Comparison of ENCODE assay signal across 35 cellular contexts in genomic region chr6:33714385-33715040, GRCh38. TPM values are rescaled to one million over a fixed set of nuclear protein-coding genes. Genes with fewer than 3 reads are reported as not detected.
DNase-seq lines count a peak whose midpoint lies in the region; ATAC-seq, FAIRE-seq and TF ChIP-seq lines count a peak whose summit lies in the region.
"Had no signal": no experiment of that assay in that cellular context is flagged by ENCODE, and none has a peak within 500 bp of the region (broad histone marks: within the 10 kb centered on the region; RNA-seq: fewer than 3 reads in every experiment).

No MANE protein-coding gene starts in this region.

- no peak for ATAC-seq in GM19328 (IDR thresholded peaks at IDR 0.05; ENCODE audit: unreplicated experiment)
- ATAC-seq: activated CD8-positive, alpha-beta T cell treated with anti-CD3 and anti-CD28 coated beads for 36 hours; foreskin keratinocyte; heart right ventricle; naive thymus-derived CD8-positive, alpha-beta T cell; stimulated activated effector memory CD8-positive, alpha-beta T cell treated with anti-CD3 and anti-CD28 coated beads, Interleukin-12 subunit alpha, Interleukin-12 subunit beta, amount 100 ng/mL, for 72 hours had no signal

- H3K9ac ChIP-seq in kidney (ENCODE audit: low read length in 2 of 2), result no peak overlapping the region

- no peak for TF ChIP-seq POLR2A in GM12891 (IDR thresholded peaks at IDR 0.05; ENCODE audit: low read depth, low read length)

- FAIRE-seq in kidney (lab: Jason Lieb, UNC), result no peak
- FAIRE-seq in GM12891 (lab: Jason Lieb, UNC), result no peak
- FAIRE-seq: A204.1 had no signal

- intact Hi-C loops in kidney (cut with DNase I), result no loop called here

- peaks cover 0 to 3% of the 10 kb centered on the region in 2 donors for H3K36me3 ChIP-seq in kidney (ENCODE audit: control insufficient read depth in 1 of 2, insufficient read depth in 2 of 2, low read length in 2 of 2)
- H3K36me3 ChIP-seq: Peyer's patch, transverse colon had no signal

- no peak overlapping the region for H3K4me3 ChIP-seq in kidney (ENCODE audit: low read length in 2 of 2)
- H3K4me3 ChIP-seq: esophagus squamous epithelium, HAP-1, heart right ventricle, lung, Peyer's patch, transverse colon had no signal

- H3K27ac ChIP-seq in kidney (ENCODE audit: low read depth in 2 of 2, low read length in 2 of 2), result no peak overlapping the region
- H3K27ac ChIP-seq: foreskin keratinocyte, heart right ventricle, Peyer's patch, transverse colon had no signal

- no peak for TF ChIP-seq CTCF in kidney (IDR thresholded peaks at IDR 0.05; ENCODE audit: borderline replicate concordance, extremely low read depth, insufficient read depth)

- DNase-seq in NCI-H1092 treated with DMSO at 0.1 percent for 48 hours (lab: John Stamatoyannopoulos, UW), result peak; percentile 23
- no peak for DNase-seq in NCI-H1092 (lab: John Stamatoyannopoulos, UW)
- peak; percentile 35 for DNase-seq in NCI-H2196 (lab: John Stamatoyannopoulos, UW; ENCODE audit: unreplicated experiment)
- peak; percentile 18 for DNase-seq in kidney
- no peak for DNase-seq in globus pallidus (ENCODE audit: low spot score)
- no peak for DNase-seq in stimulated activated CD4-positive, alpha-beta T cell treated with anti-CD3 and anti-CD28 coated beads, Interleukin-4, amount 100 ng/mL, for 1 hour
- DNase-seq in GM12891 (ENCODE audit: insufficient read length, low spot score), result no peak
- DNase-seq: activated CD8-positive, alpha-beta memory T cell treated with anti-CD3 and anti-CD28 coated beads, Interleukin-2, amount 50 U/mL, for 48 hours; activated CD8-positive, alpha-beta T cell treated with anti-CD3 and anti-CD28 coated beads for 36 hours; amniotic stem cell; CD4-positive, alpha-beta memory T cell; cerebellar nuclear complex; esophagus squamous epithelium; foreskin keratinocyte; heart right ventricle; naive thymus-derived CD8-positive, alpha-beta T cell; NCI-H1105; NCI-H187; NCI-H2171 treated with DMSO at 0.1 percent for 48 hours; NCI-H526 treated with DMSO at 0.1 percent for 48 hours; nucleus accumbens; SHP77 treated with DMSO at 0.1 percent for 48 hours; stimulated activated CD4-positive, alpha-beta T cell treated with anti-CD3 and anti-CD28 coated beads, Interleukin-15, amount 100 ng/mL, for 24 hours; transverse colon had no signal

- peaks cover 14 to 25% of the 10 kb centered on the region in 2 donors for H3K4me1 ChIP-seq in kidney (ENCODE audit: control insufficient read depth in 1 of 2, insufficient read depth in 1 of 2, low read depth in 1 of 2, low read length in 2 of 2)

- H3K9me3 ChIP-seq in kidney (ENCODE audit: control insufficient read depth in 1 of 2, low read length in 2 of 2), result no peaks in the 10 kb centered on the region
- H3K9me3 ChIP-seq: esophagus squamous epithelium, HAP-1, heart right ventricle, Peyer's patch, transverse colon had no signal

TF ChIP-seq in GM12891, 5 proteins besides CTCF, POLR2A, EP300 and RAD21:
- TF ChIP-seq POU2F2 (IDR thresholded peaks at IDR 0.05; ENCODE audit: low read depth, low read length) (no peak), TAF1 (IDR thresholded peaks at IDR 0.05; ENCODE audit: low read depth, low read length) (no peak), POLR2AphosphoS5 (IDR thresholded peaks at IDR 0.05; ENCODE audit: low read depth, low read length) (no peak), SPI1 (IDR thresholded peaks at IDR 0.05; ENCODE audit: low read depth, low read length) (no peak), PAX5 (IDR thresholded peaks at IDR 0.05; ENCODE audit: insufficient read depth, low read length, severe bottlenecking) (no peak)

RNA-seq across cellular contexts. Expression of gene UQCC2, which starts 3.0 kb away (rescaled TPM):
- total RNA-seq in kidney, result 39.6 TPM
- 189 TPM for polyA plus RNA-seq in kidney (ENCODE audit: insufficient read depth, low read depth, low replicate concordance)
- polyA plus RNA-seq in GM12891 (2012; ENCODE audit: low read depth, missing spikeins), result 100 TPM

RNA-seq across cellular contexts. Expression of gene IP6K3, which starts 32.2 kb away (rescaled TPM):
- total RNA-seq in kidney, result 0.47 TPM
- polyA plus RNA-seq in kidney (ENCODE audit: insufficient read depth, low read depth, low replicate concordance), result 4.0 TPM
- not detected for polyA plus RNA-seq in GM12891 (2012; ENCODE audit: low read depth, missing spikeins)
- total RNA-seq: activated CD8-positive, alpha-beta T cell treated with anti-CD3 and anti-CD28 coated beads for 36 hours; activated T-helper 1 cell treated with anti-CD3 and anti-CD28 coated beads, Interleukin-12 subunit alpha, Interleukin-12 subunit beta, Interleukin-2, Interleukin-4 antibody, amounts not matched to agents 30 ng/mL and 10 ng/mL and 1 ng/mL, durations not matched to agents 14 hours and 24 hours and 36 hours; CD4-positive, alpha-beta memory T cell; dermis microvascular lymphatic vessel endothelial cell; foreskin keratinocyte; mononuclear cell; naive thymus-derived CD8-positive, alpha-beta T cell; pulmonary artery endothelial cell; T-helper 2 cell treated with Interferon-gamma antibody and Interleukin-4, amounts not matched to agents 100 ng/mL and 5 ng/mL, for 36 hours had no signal
- polyA plus RNA-seq: CD4-positive, alpha-beta memory T cell; foreskin keratinocyte; naive thymus-derived CD8-positive, alpha-beta T cell had no signal

Comparison
In these comparisons a context has a peak if more than half of its experiments do, and no peak if none do; other contexts are left out.
1. DNase-seq: peak in NCI-H1092 treated with DMSO at 0.1 percent for 48 hours (single experiment), NCI-H2196 (single experiment) and kidney (single experiment); none in NCI-H1092 (single experiment), globus pallidus (single experiment), stimulated activated CD4-positive, alpha-beta T cell treated with anti-CD3 and anti-CD28 coated beads, Interleukin-4, amount 100 ng/mL, for 1 hour (single experiment) and GM12891 (single experiment).